Comparison of ENCODE assay signal across 21 cellular contexts in the genomic region with DNA sequence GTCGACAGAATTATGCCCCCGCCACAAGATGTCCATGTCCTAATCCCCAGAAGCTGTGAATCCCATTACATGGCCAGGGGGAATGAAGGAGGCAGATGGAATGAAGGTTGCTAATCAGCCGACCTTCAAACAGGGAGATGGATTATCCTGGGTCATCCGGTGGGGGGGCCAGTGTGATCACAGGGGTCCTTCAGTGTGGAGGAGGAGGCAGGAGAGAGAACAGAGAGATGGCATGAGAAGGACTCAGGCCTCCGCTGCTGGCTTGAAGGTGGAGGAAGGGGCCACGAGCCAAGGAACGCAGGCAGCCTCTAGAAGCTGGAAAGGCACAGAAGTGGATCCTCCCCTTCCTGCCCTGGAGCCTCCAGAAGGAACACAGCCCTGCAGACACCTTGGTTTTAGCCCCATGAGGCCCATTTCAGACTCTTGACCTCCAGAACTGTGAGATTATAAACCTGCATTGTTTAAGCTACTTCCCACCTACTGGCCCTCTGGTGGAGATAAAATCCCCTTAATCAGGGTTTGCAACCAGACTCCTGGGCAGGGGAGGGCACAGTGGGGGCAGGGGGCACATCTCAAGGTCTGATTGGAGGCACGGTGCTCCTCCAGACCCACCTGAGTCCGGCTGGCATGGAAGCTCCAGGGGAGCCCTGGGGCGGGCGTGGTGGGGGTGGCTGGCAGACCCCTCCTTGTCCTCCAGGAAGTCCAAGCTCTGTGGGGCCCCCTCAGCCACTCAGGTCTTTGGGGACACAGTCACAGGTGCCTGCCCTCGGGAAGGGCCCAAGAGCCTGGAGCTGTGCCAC. TPM values are rescaled to one million over a fixed set of nuclear protein-coding genes. Genes with fewer than 3 reads are reported as not detected.
DNase-seq lines count a peak whose midpoint lies in the region; ATAC-seq, FAIRE-seq and TF ChIP-seq lines count a peak whose summit lies in the region.
"Had no signal": no experiment of that assay in that cellular context is flagged by ENCODE, and none has a peak within 500 bp of the region (broad histone marks: within the 10 kb centered on the region; RNA-seq: fewer than 3 reads in every experiment).

No MANE protein-coding gene starts in this region.

- no peak for TF ChIP-seq EP300 in K562 (IDR thresholded peaks at IDR 0.05; ENCODE audit: low read length)
- no peak for TF ChIP-seq EP300 in stomach (IDR thresholded peaks at IDR 0.05)
- no peak for TF ChIP-seq EP300 in esophagus muscularis mucosa (IDR thresholded peaks at IDR 0.05)

- POLR2A ChIA-PET in K562 (lab: Yijun Ruan, JAX): interaction anchor here (0.6 to 2.2 kb wide), 9 partner anchors 10 to 678 kb away, joined by 3 to 8 read pairs (median 3); no protein-coding TSS in a partner anchor

- H3K4me1 ChIP-seq in heart left ventricle: peaks cover 0 to 17% (median 7%) of the 10 kb centered on the region in 12 donors
- H3K4me1 ChIP-seq in K562 (replicated peaks in 1 of 2; ENCODE audit: control insufficient read depth in 2 of 2, insufficient read depth in 2 of 2, low read length in 2 of 2): peaks cover 35 to 63% of the 10 kb centered on the region in 2 experiments; a peak in 4 of 5 replicates
- peaks cover 62% of the 10 kb centered on the region for H3K4me1 ChIP-seq in mucosa of stomach (ENCODE audit: control insufficient read depth, insufficient read depth, low read length)
- peaks cover 21 to 59% (median 48%) of the 10 kb centered on the region in 4 donors for H3K4me1 ChIP-seq in stomach
- H3K4me1 ChIP-seq in esophagus muscularis mucosa: peaks cover 12 to 30% (median 18%) of the 10 kb centered on the region in 4 donors

- no TSS peak for BruUV-seq in K562 (replicated peaks; lab: Mats Ljungman, UMichigan)

- H2AFZ ChIP-seq in K562 (ENCODE audit: low read depth, low read length): no peak overlapping the region

- 93 to 100% (median 95%) methylated on average over 12 of the region's 12 CpGs for WGBS in heart left ventricle, 4 donors
- WGBS in K562 (ENCODE audit: insufficient coverage, low coverage, missing lambda C conversion rate): 74% methylated on average over 12 of the region's 12 CpGs
- WGBS in stomach, 5 donors: 70 to 88% (median 79%) methylated on average over 8 to 12 of the region's 12 CpGs
- WGBS in esophagus muscularis mucosa: 93% methylated on average over 10 of the region's 12 CpGs

- intact Hi-C loops in heart left ventricle (cut with DNase I) (no loop called here), Right ventricle myocardium inferior (cut with DNase I) (no loop called here), K562 (cut with micrococcal nuclease) (no loop called here), stomach (cut with DNase I; ENCODE audit: low total_unique reads) (no loop called here), esophagus muscularis mucosa (cut with DNase I) (no loop called here)

- peak overlapping the region in 1 of 2 experiments; percentile 85; a peak in 2 of 4 replicates for H3K9ac ChIP-seq in K562 (ENCODE audit: insufficient read depth in 1 of 2, low read depth in 2 of 2, low read length in 2 of 2)
- peak overlapping the region; percentile 97 for H3K9ac ChIP-seq in mucosa of stomach (ENCODE audit: low read length)
- H3K9ac ChIP-seq: BLaER1 treated with 17β-estradiol and CSF1 and Interleukin-3, amounts not matched to agents 10 nM and 100 nM had no signal

- TF ChIP-seq RAD21 in K562 (CRISPR knock-in tag; conservative IDR thresholded peaks at IDR 0.05 in 1 of 2, IDR thresholded peaks at IDR 0.05 in 1 of 2): no peak

- TF ChIP-seq CTCF in heart left ventricle (IDR thresholded peaks at IDR 0.05): no peak
- no peak for TF ChIP-seq CTCF in K562 (IDR thresholded peaks at IDR 0.05 in 2 of 3, conservative IDR thresholded peaks at IDR 0.05 in 1 of 3; ENCODE audit: insufficient read depth in 2 of 3, low read depth in 1 of 3, low read length in 3 of 3)
- no peak for TF ChIP-seq CTCF in stomach (IDR thresholded peaks at IDR 0.05)
- TF ChIP-seq CTCF in esophagus muscularis mucosa (IDR thresholded peaks at IDR 0.05): no peak

- no peak for FAIRE-seq in K562 (lab: Jason Lieb, UNC)
- FAIRE-seq: RCC 7860, TTC549 had no signal

- H4K20me1 ChIP-seq in K562 (replicated peaks; ENCODE audit: control insufficient read depth, insufficient read depth, low read length): no peaks in the 10 kb centered on the region

- no peak overlapping the region for H3K4me2 ChIP-seq in K562 (ENCODE audit: insufficient read depth, low read length)
- H3K4me2 ChIP-seq: smooth muscle cell had no signal

- H3K4me3 ChIP-seq in heart left ventricle (no peak overlapping the region), K562 (no peak overlapping the region), mucosa of stomach (ENCODE audit: low read length) (peak overlapping the region; percentile 68), stomach (peak overlapping the region; percentile 17 to 43 (median 32)), esophagus muscularis mucosa (no peak overlapping the region)
- H3K4me3 ChIP-seq: BLaER1 treated with 17β-estradiol and CSF1 and Interleukin-3, amounts not matched to agents 10 nM and 100 nM; ovary; smooth muscle cell; tibial nerve had no signal

- CTCF ChIA-PET in K562 (lab: Yijun Ruan, JAX; ENCODE audit: low intra/inter-chr PET ratio): no interaction called here

- peaks cover 0 to 24% (median 16%) of the 10 kb centered on the region in 9 donors for H3K36me3 ChIP-seq in heart left ventricle
- peaks cover 38% of the 10 kb centered on the region; the same call in 2 of the 3 replicates for H3K36me3 ChIP-seq in K562 (ENCODE audit: control insufficient read depth, insufficient read depth, low read length)
- H3K36me3 ChIP-seq in mucosa of stomach (ENCODE audit: control insufficient read depth, insufficient read depth, low read length): peaks cover 5% of the 10 kb centered on the region
- peaks cover 8 to 36% (median 22%) of the 10 kb centered on the region in 4 donors for H3K36me3 ChIP-seq in stomach
- H3K36me3 ChIP-seq in esophagus muscularis mucosa: peaks cover 3 to 36% (median 32%) of the 10 kb centered on the region in 4 donors
- H3K36me3 ChIP-seq: ovary had no signal

- in situ Hi-C loops in K562 (cut with MboI): no loop called here

- no peaks in the 10 kb centered on the region for H3K9me3 ChIP-seq in heart left ventricle
- no peaks in the 10 kb centered on the region; the same call in 1 of the 2 replicates for H3K9me3 ChIP-seq in K562 (replicated peaks; ENCODE audit: control insufficient read depth, insufficient read depth, low read depth, low read length)
- H3K9me3 ChIP-seq in mucosa of stomach (ENCODE audit: control insufficient read depth, low read length): no peaks in the 10 kb centered on the region
- H3K9me3 ChIP-seq in stomach: no peaks in the 10 kb centered on the region
- H3K9me3 ChIP-seq in esophagus muscularis mucosa: no peaks in the 10 kb centered on the region
- H3K9me3 ChIP-seq: BLaER1 treated with 17β-estradiol and CSF1 and Interleukin-3, amounts not matched to agents 10 nM and 100 nM; ovary; tibial nerve had no signal

- TF ChIP-seq POLR2A in heart left ventricle (IDR thresholded peaks at IDR 0.05) (no peak), K562 (conservative IDR thresholded peaks at IDR 0.05) (0 out of 2 replicates have a peak, but pooled peaks have one; percentile 14), stomach (IDR thresholded peaks at IDR 0.05) (peak in 1 of 4 donors; percentile 2), esophagus muscularis mucosa (IDR thresholded peaks at IDR 0.05; ENCODE audit: low read depth) (no peak)

- ATAC-seq in heart left ventricle: no peak
- no peak for ATAC-seq in Right ventricle myocardium inferior
- ATAC-seq in K562: no peak

- H3K79me2 ChIP-seq in K562 (ENCODE audit: control insufficient read depth, insufficient read depth, low read length): no peaks in the 10 kb centered on the region; the same call in 2 of the 3 replicates

- DNase-seq in heart left ventricle (peak in 3 of 5 donors; percentile 11 to 24 (median 22)), Right ventricle myocardium inferior (ENCODE audit: missing footprints) (no peak), K562 (ENCODE audit: extremely low read depth in 1 of 4, low spot score in 3 of 4) (no peak), stomach (peak; percentile 28), esophagus muscularis mucosa (ENCODE audit: extremely low spot score) (no peak), RKO (ENCODE audit: low spot score) (no peak), HCEC 1CT (no peak)
- DNase-seq: activated naive CD4-positive, alpha-beta T cell treated with anti-CD3 and anti-CD28 coated beads, Interleukin-2, amount 50 U/mL, for 16 hours; GOT3; immature natural killer cell; Kasumi-1; NCI-H1105 had no signal

- H3K27ac ChIP-seq in heart left ventricle (no peak overlapping the region), K562 (ENCODE audit: extremely low read depth, low read depth, low read length) (peak overlapping the region; percentile 20; the same call in 1 of the 3 replicates), stomach (peak overlapping the region; percentile 88 to 97 (median 93)), esophagus muscularis mucosa (replicated peaks in 1 of 4) (no peak overlapping the region)
- H3K27ac ChIP-seq: BLaER1 treated with 17β-estradiol and CSF1 and Interleukin-3, amounts not matched to agents 10 nM and 100 nM; ovary had no signal

- H3K27me3 ChIP-seq in heart left ventricle: no peaks in the 10 kb centered on the region
- H3K27me3 ChIP-seq in K562 (ENCODE audit: control insufficient read depth in 2 of 2, insufficient read depth in 2 of 2, low read length in 2 of 2): no peaks in the 10 kb centered on the region
- H3K27me3 ChIP-seq in mucosa of stomach (ENCODE audit: control insufficient read depth, insufficient read depth, low read length): no peaks in the 10 kb centered on the region
- H3K27me3 ChIP-seq in stomach: no peaks in the 10 kb centered on the region
- no peaks in the 10 kb centered on the region for H3K27me3 ChIP-seq in esophagus muscularis mucosa
- H3K27me3 ChIP-seq: BLaER1 treated with 17β-estradiol and CSF1 and Interleukin-3, amounts not matched to agents 10 nM and 100 nM; ovary; tibial nerve had no signal

- H3K9me1 ChIP-seq in K562 (ENCODE audit: control insufficient read depth, insufficient read depth, low read length): no peaks in the 10 kb centered on the region

RNA-seq across cellular contexts. Expression of gene PTGES2, which starts 13.8 kb away (rescaled TPM):
- total RNA-seq in heart left ventricle (100 to 1,000 TPM; 116 to 166 (median 139) TPM), Right ventricle myocardium inferior (158 TPM), K562 (2014; rRNA removed) (196 and 257 TPM in 2 replicates), K562 (2014; rRNA removed; fragmentation: Illumina TruSeq; extraction: Trizol) (34.3 and 50.3 TPM in 2 replicates), K562 (2015; rRNA removed; fragmentation: Illumina TruSeq; extraction: Trizol) (98.9 and 102 TPM in 2 replicates), K562 (2021) (135 and 137 TPM in 2 replicates), stomach (100 to 1,000 TPM in 3 of 5 donors, 10 to 100 TPM in 2; 47.2 to 570 (median 125) TPM), esophagus muscularis mucosa (10 to 100 TPM; 58.0 to 72.7 (median 60.5) TPM)
- polyA plus RNA-seq in heart left ventricle (100 to 1,000 TPM; 143 to 179 TPM), K562 (2011; rRNA removed) (90.1 and 106 TPM in 2 replicates), K562 (2014; fragmentation: Illumina TruSeq; extraction: Trizol) (89.2 and 128 TPM in 2 replicates), K562 (2014; fragmentation: Nextera tagmentation; extraction: Ambion mirVana) (1 to 10 TPM; 2.4 to 6.2 TPM), K562 (2014; rRNA removed) (128 and 149 TPM in 2 replicates), stomach (10 to 100 TPM; 50.1 to 69.9 (median 58.3) TPM)
- 91.2 and 285 TPM in 2 replicates for total RNA-seq in K562 (2011; cell fraction: chromatin; rRNA removed; ENCODE audit: low replicate concordance)
- 223 and 287 TPM in 2 replicates for total RNA-seq in K562 (2011; cell fraction: nucleolus; rRNA removed)
- total RNA-seq in K562 (2011; cell fraction: nucleoplasm; rRNA removed): 132 and 134 TPM in 2 replicates
- polyA plus RNA-seq in K562 (2011; cell fraction: cytosol; rRNA removed): 92.2 and 177 TPM in 2 replicates
- 244 and 370 TPM in 2 replicates for polyA plus RNA-seq in K562 (2011; cell fraction: nucleus; rRNA removed)
- polyA plus RNA-seq in K562 (2012): 94.0 and 96.2 TPM in 2 replicates
- 49.5 and 74.8 TPM in 2 replicates for polyA minus RNA-seq in K562 (2011; rRNA and poly(A)+ RNA removed)
- polyA minus RNA-seq in K562 (2011; cell fraction: cytosol; rRNA and poly(A)+ RNA removed): 57.2 and 75.5 TPM in 2 replicates
- polyA minus RNA-seq in K562 (2011; cell fraction: nucleus; rRNA and poly(A)+ RNA removed): 73.1 and 77.3 TPM in 2 replicates

RNA-seq across cellular contexts. Expression of gene LCN2, which starts 35.5 kb away (rescaled TPM):
- total RNA-seq in heart left ventricle (1 to 10 TPM in 1 of 9 donors, not detected in 8; 5.8 TPM), Right ventricle myocardium inferior (not detected), K562 (2014; rRNA removed) (0.20 and 0.54 TPM in 2 replicates), K562 (2014; rRNA removed; fragmentation: Illumina TruSeq; extraction: Trizol) (0.47 TPM in 1 of 2 replicates, not detected in the other), K562 (2015; rRNA removed; fragmentation: Illumina TruSeq; extraction: Trizol) (not detected in 2 replicates), K562 (2021) (0.40 and 0.72 TPM in 2 replicates), stomach (100 to 1,000 TPM in 3 of 5 donors, 10 to 100 TPM in 1, not detected in 1; 10.8 to 756 (median 444) TPM), esophagus muscularis mucosa (1 to 10 TPM in 1 of 4 donors, under 1 TPM in 1, not detected in 2; 0.83 to 6.2 TPM)
- polyA plus RNA-seq in heart left ventricle (1 to 10 TPM in 1 of 2 donors, not detected in 1; 1.1 TPM), K562 (2011; rRNA removed) (0.60 and 1.2 TPM in 2 replicates), K562 (2014; fragmentation: Illumina TruSeq; extraction: Trizol) (0.22 and 1.0 TPM in 2 replicates), K562 (2014; fragmentation: Nextera tagmentation; extraction: Ambion mirVana) (under 1 TPM; 0.10 to 0.11 TPM), K562 (2014; rRNA removed) (0.21 and 0.65 TPM in 2 replicates), stomach (100 to 1,000 TPM in 2 of 3 donors, 10 to 100 TPM in 1; 33.1 to 922 (median 369) TPM)
- 0.58 and 2.0 TPM in 2 replicates for total RNA-seq in K562 (2011; cell fraction: chromatin; rRNA removed; ENCODE audit: low replicate concordance)
- 1.1 and 1.3 TPM in 2 replicates for total RNA-seq in K562 (2011; cell fraction: nucleolus; rRNA removed)
- 1.7 TPM in 1 of 2 replicates, not detected in the other for total RNA-seq in K562 (2011; cell fraction: nucleoplasm; rRNA removed)
- polyA plus RNA-seq in K562 (2011; cell fraction: cytosol; rRNA removed): 0.40 and 0.69 TPM in 2 replicates
- 3.3 and 4.8 TPM in 2 replicates for polyA plus RNA-seq in K562 (2011; cell fraction: nucleus; rRNA removed)
- 0.16 and 0.37 TPM in 2 replicates for polyA plus RNA-seq in K562 (2012)
- 1.2 and 1.4 TPM in 2 replicates for polyA minus RNA-seq in K562 (2011; rRNA and poly(A)+ RNA removed)
- polyA minus RNA-seq in K562 (2011; cell fraction: cytosol; rRNA and poly(A)+ RNA removed): not detected in 2 replicates
- polyA minus RNA-seq in K562 (2011; cell fraction: nucleus; rRNA and poly(A)+ RNA removed): not detected in 2 replicates
- total RNA-seq: glomerular endothelial cell, mesothelial cell of epicardium, smooth muscle cell, tibial nerve had no signal
- polyA plus RNA-seq: smooth muscle cell had no signal

RNA-seq across cellular contexts. Expression of gene SLC25A25, which starts 45.7 kb away (rescaled TPM):
- 10 to 100 TPM in 3 of 9 donors, 1 to 10 TPM in 6; 3.2 to 15.1 (median 6.7) TPM for total RNA-seq in heart left ventricle
- 1 to 10 TPM; 1.7 to 8.8 TPM for polyA plus RNA-seq in heart left ventricle
- total RNA-seq in Right ventricle myocardium inferior: 5.9 TPM
- 56.5 and 74.4 TPM in 2 replicates for total RNA-seq in K562 (2011; cell fraction: chromatin; rRNA removed; ENCODE audit: low replicate concordance)
- total RNA-seq in K562 (2011; cell fraction: nucleolus; rRNA removed): 41.5 and 42.5 TPM in 2 replicates
- 26.8 and 33.4 TPM in 2 replicates for total RNA-seq in K562 (2011; cell fraction: nucleoplasm; rRNA removed)
- total RNA-seq in K562 (2014; rRNA removed): 35.9 and 39.5 TPM in 2 replicates
- total RNA-seq in K562 (2014; rRNA removed; fragmentation: Illumina TruSeq; extraction: Trizol): 19.0 and 19.3 TPM in 2 replicates
- total RNA-seq in K562 (2015; rRNA removed; fragmentation: Illumina TruSeq; extraction: Trizol): 23.2 and 25.1 TPM in 2 replicates
- 30.1 and 30.7 TPM in 2 replicates for total RNA-seq in K562 (2021)
- polyA plus RNA-seq in K562 (2011; rRNA removed): 21.7 and 26.7 TPM in 2 replicates
- 20.4 and 25.8 TPM in 2 replicates for polyA plus RNA-seq in K562 (2011; cell fraction: cytosol; rRNA removed)
- polyA plus RNA-seq in K562 (2011; cell fraction: nucleus; rRNA removed): 29.9 and 44.4 TPM in 2 replicates
- polyA plus RNA-seq in K562 (2012): 20.5 and 23.5 TPM in 2 replicates
- 18.7 and 25.2 TPM in 2 replicates for polyA plus RNA-seq in K562 (2014; fragmentation: Illumina TruSeq; extraction: Trizol)
- polyA plus RNA-seq in K562 (2014; fragmentation: Nextera tagmentation; extraction: Ambion mirVana): under 1 TPM; 0.07 to 0.10 TPM
- 27.2 and 31.0 TPM in 2 replicates for polyA plus RNA-seq in K562 (2014; rRNA removed)
- 21.0 and 28.2 TPM in 2 replicates for polyA minus RNA-seq in K562 (2011; rRNA and poly(A)+ RNA removed)
- polyA minus RNA-seq in K562 (2011; cell fraction: cytosol; rRNA and poly(A)+ RNA removed): 14.7 and 16.8 TPM in 2 replicates
- 14.8 and 20.9 TPM in 2 replicates for polyA minus RNA-seq in K562 (2011; cell fraction: nucleus; rRNA and poly(A)+ RNA removed)
- 10 to 100 TPM; 12.3 to 37.1 (median 32.6) TPM for total RNA-seq in stomach
- polyA plus RNA-seq in stomach: 1 to 10 TPM; 7.9 to 9.2 (median 8.1) TPM
- total RNA-seq in esophagus muscularis mucosa: 100 to 1,000 TPM in 1 of 4 donors, 10 to 100 TPM in 3; 14.5 to 140 (median 21.3) TPM

RNA-seq across cellular contexts. Expression of gene BBLN, which starts 46.3 kb away (rescaled TPM):
- total RNA-seq in heart left ventricle (100 to 1,000 TPM in 2 of 9 donors, 10 to 100 TPM in 7; 29.9 to 280 (median 46.4) TPM), Right ventricle myocardium inferior (36.1 TPM), K562 (2014; rRNA removed) (331 and 433 TPM in 2 replicates), K562 (2014; rRNA removed; fragmentation: Illumina TruSeq; extraction: Trizol) (11.5 and 11.9 TPM in 2 replicates), K562 (2015; rRNA removed; fragmentation: Illumina TruSeq; extraction: Trizol) (109 and 123 TPM in 2 replicates), K562 (2021) (172 and 177 TPM in 2 replicates), stomach (100 to 1,000 TPM in 2 of 5 donors, 10 to 100 TPM in 2, not detected in 1; 17.8 to 193 (median 113) TPM), esophagus muscularis mucosa (100 to 1,000 TPM; 132 to 213 (median 148) TPM)
- polyA plus RNA-seq in heart left ventricle (100 to 1,000 TPM in 1 of 2 donors, 10 to 100 TPM in 1; 47.3 to 122 TPM), K562 (2011; rRNA removed) (87.1 and 125 TPM in 2 replicates), K562 (2014; fragmentation: Illumina TruSeq; extraction: Trizol) (30.1 and 181 TPM in 2 replicates), K562 (2014; fragmentation: Nextera tagmentation; extraction: Ambion mirVana) (10 to 100 TPM in 1 of 2 experiments, 1 to 10 TPM in 1; 4.2 to 13.7 TPM), K562 (2014; rRNA removed) (191 and 213 TPM in 2 replicates), stomach (100 to 1,000 TPM; 108 to 161 (median 147) TPM)
- total RNA-seq in K562 (2011; cell fraction: chromatin; rRNA removed; ENCODE audit: low replicate concordance): 24.5 and 53.9 TPM in 2 replicates
- 72.0 and 78.0 TPM in 2 replicates for total RNA-seq in K562 (2011; cell fraction: nucleolus; rRNA removed)
- 65.8 and 106 TPM in 2 replicates for total RNA-seq in K562 (2011; cell fraction: nucleoplasm; rRNA removed)
- 256 and 738 TPM in 2 replicates for polyA plus RNA-seq in K562 (2011; cell fraction: cytosol; rRNA removed)
- polyA plus RNA-seq in K562 (2011; cell fraction: nucleus; rRNA removed): 139 and 249 TPM in 2 replicates
- 180 and 393 TPM in 2 replicates for polyA plus RNA-seq in K562 (2012)
- polyA minus RNA-seq in K562 (2011; rRNA and poly(A)+ RNA removed): 19.8 and 21.1 TPM in 2 replicates
- 74.5 and 112 TPM in 2 replicates for polyA minus RNA-seq in K562 (2011; cell fraction: cytosol; rRNA and poly(A)+ RNA removed)
- polyA minus RNA-seq in K562 (2011; cell fraction: nucleus; rRNA and poly(A)+ RNA removed): 29.6 and 47.0 TPM in 2 replicates

RNA-seq across cellular contexts. Expression of gene NAIF1, which starts 46.6 kb away (rescaled TPM):
- total RNA-seq in heart left ventricle: 1 to 10 TPM; 3.5 to 8.9 (median 7.2) TPM
- polyA plus RNA-seq in heart left ventricle: 1 to 10 TPM; 4.0 to 5.0 TPM
- 5.1 TPM for total RNA-seq in Right ventricle myocardium inferior
- total RNA-seq in K562 (2011; cell fraction: chromatin; rRNA removed; ENCODE audit: low replicate concordance): 14.2 and 31.0 TPM in 2 replicates
- total RNA-seq in K562 (2011; cell fraction: nucleolus; rRNA removed): 27.1 and 29.7 TPM in 2 replicates
- 19.1 and 19.8 TPM in 2 replicates for total RNA-seq in K562 (2011; cell fraction: nucleoplasm; rRNA removed)
- total RNA-seq in K562 (2014; rRNA removed): 21.3 and 27.6 TPM in 2 replicates
- 15.8 and 16.2 TPM in 2 replicates for total RNA-seq in K562 (2014; rRNA removed; fragmentation: Illumina TruSeq; extraction: Trizol)
- total RNA-seq in K562 (2015; rRNA removed; fragmentation: Illumina TruSeq; extraction: Trizol): 15.9 and 17.4 TPM in 2 replicates
- 23.1 and 26.6 TPM in 2 replicates for total RNA-seq in K562 (2021)
- 17.2 and 21.5 TPM in 2 replicates for polyA plus RNA-seq in K562 (2011; rRNA removed)
- 24.4 and 26.5 TPM in 2 replicates for polyA plus RNA-seq in K562 (2011; cell fraction: cytosol; rRNA removed)
- 17.1 and 20.0 TPM in 2 replicates for polyA plus RNA-seq in K562 (2011; cell fraction: nucleus; rRNA removed)
- polyA plus RNA-seq in K562 (2012): 16.5 and 19.9 TPM in 2 replicates
- polyA plus RNA-seq in K562 (2014; fragmentation: Illumina TruSeq; extraction: Trizol): 16.3 and 16.9 TPM in 2 replicates
- 1 to 10 TPM; 4.8 to 5.3 TPM for polyA plus RNA-seq in K562 (2014; fragmentation: Nextera tagmentation; extraction: Ambion mirVana)
- polyA plus RNA-seq in K562 (2014; rRNA removed): 17.7 and 17.8 TPM in 2 replicates
- 14.9 and 19.6 TPM in 2 replicates for polyA minus RNA-seq in K562 (2011; rRNA and poly(A)+ RNA removed)
- polyA minus RNA-seq in K562 (2011; cell fraction: cytosol; rRNA and poly(A)+ RNA removed): 14.2 and 26.5 TPM in 2 replicates
- 6.3 and 7.7 TPM in 2 replicates for polyA minus RNA-seq in K562 (2011; cell fraction: nucleus; rRNA and poly(A)+ RNA removed)
- total RNA-seq in stomach: 10 to 100 TPM in 2 of 5 donors, 1 to 10 TPM in 3; 1.8 to 40.3 (median 6.7) TPM
- 10 to 100 TPM in 1 of 3 donors, 1 to 10 TPM in 2; 7.0 to 10.3 (median 8.7) TPM for polyA plus RNA-seq in stomach
- total RNA-seq in esophagus muscularis mucosa: 10 to 100 TPM in 2 of 4 donors, 1 to 10 TPM in 2; 5.4 to 12.0 (median 9.7) TPM

Comparison
In these comparisons a context has a peak if more than half of its experiments do, and no peak if none do; other contexts are left out.
1. DNase-seq: peak in heart left ventricle (3 of 5) and stomach (single experiment); none in Right ventricle myocardium inferior (single experiment), K562 (0 of 4), esophagus muscularis mucosa (single experiment), RKO (single experiment) and HCEC 1CT (single experiment).
2. H3K27ac ChIP-seq: peak in K562 (single experiment) and stomach (5 of 5); none in heart left ventricle (0 of 12) and esophagus muscularis mucosa (0 of 4).
3. H3K4me3 ChIP-seq: peak in mucosa of stomach (single experiment) and stomach (4 of 4); none in heart left ventricle (0 of 12), K562 (single experiment) and esophagus muscularis mucosa (0 of 4).